42 cellular contexts compared by ENCODE assay signal in the genomic region with DNA sequence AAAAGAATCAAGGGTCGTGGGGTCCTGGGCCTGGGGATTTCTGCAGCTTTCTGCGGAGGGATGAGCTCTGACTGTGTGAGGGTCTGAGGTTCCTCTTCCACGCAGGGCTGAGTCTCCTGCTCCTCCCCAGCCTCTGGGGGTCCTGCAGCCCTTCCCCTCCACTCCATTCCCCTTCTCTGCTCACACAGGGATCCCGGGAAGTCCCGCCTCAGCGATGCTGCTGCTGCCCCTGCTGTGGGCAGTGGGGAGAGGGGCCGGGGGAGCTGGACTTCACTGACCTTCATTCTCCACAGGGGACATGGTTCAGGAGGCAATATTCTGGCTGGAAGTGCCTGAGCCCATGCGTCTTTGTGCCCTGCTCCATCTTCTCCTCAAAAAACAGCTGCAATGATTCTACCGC. TPM values are rescaled to one million over a fixed set of nuclear protein-coding genes. Genes with fewer than 3 reads are reported as not detected.
"Had no signal": no experiment of that assay in that cellular context is flagged by ENCODE, and none has a peak within 500 bp of the region (broad histone marks: within the 10 kb centered on the region; RNA-seq: fewer than 3 reads in every experiment).

No MANE protein-coding gene starts in this region.

- H3K4me1 Mint-ChIP-seq: activated naive CD4-positive, alpha-beta T cell treated with anti-CD3 and anti-CD28 coated beads, Interleukin-2, amount 50 U/mL, for 24 hours; activated T-helper 17 cell treated with anti-CD3 and anti-CD28 coated beads, Interleukin-2, amount 50 U/mL, for 72 hours; brain had no signal

- H3K27ac ChIP-seq: adrenal gland, ascending aorta, body of pancreas, brain microvascular endothelial cell, breast epithelium, cardiac muscle cell had no signal

- DNase-seq: activated effector memory CD4-positive, alpha-beta T cell treated with anti-CD3 and anti-CD28 coated beads, Interleukin-2, amount 50 U/mL, for 16 hours; activated effector memory CD4-positive, alpha-beta T cell treated with Interleukin-2 at 50 U/mL for 16 hours; activated gamma-delta T cell; activated gamma-delta T cell treated with Interleukin-2 at 50 U/mL for 16 hours; activated naive CD4-positive, alpha-beta T cell; activated naive CD4-positive, alpha-beta T cell treated with anti-CD3 and anti-CD28 coated beads for 36 hours; activated naive CD4-positive, alpha-beta T cell treated with anti-CD3 and anti-CD28 coated beads, Interleukin-2, amount 10 ng/mL, durations not matched to agents 7 days and 5 days; activated naive CD4-positive, alpha-beta T cell treated with anti-CD3 and anti-CD28 coated beads, Interleukin-2, amount 50 U/mL, for 16 hours; activated naive CD4-positive, alpha-beta T cell treated with Interleukin-2 at 50 U/mL for 16 hours; activated naive CD8-positive, alpha-beta T cell treated with anti-CD3 and anti-CD28 coated beads for 36 hours; activated naive CD8-positive, alpha-beta T cell treated with anti-CD3 and anti-CD28 coated beads, Interleukin-2, amount 10 ng/mL, durations not matched to agents 7 days and 5 days; activated naive CD8-positive, alpha-beta T cell treated with anti-CD3 and anti-CD28 coated beads, Interleukin-2, amount 50 U/mL, for 24 hours; activated T-cell treated with anti-CD3 and anti-CD28 coated beads for 4 hours; activated T-cell treated with anti-CD3 and anti-CD28 coated beads, Interleukin-2, amount 50 U/mL, for 1 hour; activated T-cell treated with anti-CD3 and anti-CD28 coated beads, Interleukin-2, amount 50 U/mL, for 24 hours; activated T-cell treated with anti-CD3 and anti-CD28 coated beads, Interleukin-2, amount 50 U/mL, for 4 hours; activated T-cell treated with anti-CD3 and anti-CD28 coated beads, Interleukin-2, amount 50 U/mL, for 48 hours; activated T-cell treated with anti-CD3 and anti-CD28 coated beads, Interleukin-2, amount 50 U/mL, for 72 hours; adrenal gland; amniotic stem cell; amygdala; anterior cingulate cortex; aorta; body of pancreas; brain microvascular endothelial cell; caudate nucleus; central memory CD4-positive, alpha-beta T cell had no signal

- H3K4me3 Mint-ChIP-seq: activated naive CD4-positive, alpha-beta T cell treated with anti-CD3 and anti-CD28 coated beads for 36 hours; activated naive CD4-positive, alpha-beta T cell treated with anti-CD3 and anti-CD28 coated beads, Interleukin-2, amount 10 ng/mL, durations not matched to agents 7 days and 5 days; activated naive CD4-positive, alpha-beta T cell treated with anti-CD3 and anti-CD28 coated beads, Interleukin-2, amount 50 U/mL, for 24 hours; activated naive CD8-positive, alpha-beta T cell; activated naive CD8-positive, alpha-beta T cell treated with anti-CD3 and anti-CD28 coated beads for 36 hours; activated naive CD8-positive, alpha-beta T cell treated with anti-CD3 and anti-CD28 coated beads, Interleukin-2, amount 10 ng/mL, durations not matched to agents 7 days and 5 days; activated naive CD8-positive, alpha-beta T cell treated with anti-CD3 and anti-CD28 coated beads, Interleukin-2, amount 50 U/mL, for 24 hours; activated T-cell treated with anti-CD3 and anti-CD28 coated beads, Interleukin-2, amount 50 U/mL, for 24 hours; activated T-cell treated with anti-CD3 and anti-CD28 coated beads, Interleukin-2, amount 50 U/mL, for 4 hours; activated T-cell treated with anti-CD3 and anti-CD28 coated beads, Interleukin-2, amount 50 U/mL, for 72 hours; activated T-helper 1 cell treated with anti-CD3 and anti-CD28 coated beads, Interleukin-12 subunit alpha, Interleukin-12 subunit beta, Interleukin-2, Interleukin-4 antibody, amounts not matched to agents 30 ng/mL and 10 ng/mL and 1 ng/mL, durations not matched to agents 14 hours and 24 hours and 36 hours; activated T-helper 17 cell treated with anti-CD3 and anti-CD28 coated beads, Interleukin-2, amount 50 U/mL, for 72 hours; brain; central memory CD8-positive, alpha-beta T cell had no signal

- H3K27ac Mint-ChIP-seq: activated naive CD4-positive, alpha-beta T cell treated with anti-CD3 and anti-CD28 coated beads for 36 hours; activated naive CD4-positive, alpha-beta T cell treated with anti-CD3 and anti-CD28 coated beads, Interleukin-2, amount 10 ng/mL, durations not matched to agents 7 days and 5 days; activated naive CD4-positive, alpha-beta T cell treated with anti-CD3 and anti-CD28 coated beads, Interleukin-2, amount 50 U/mL, for 24 hours; activated naive CD4-positive, alpha-beta T cell treated with anti-CD3 and anti-CD28 coated beads, Interleukin-2, amount 50 U/mL, for 72 hours; activated naive CD8-positive, alpha-beta T cell; activated naive CD8-positive, alpha-beta T cell treated with anti-CD3 and anti-CD28 coated beads for 36 hours; activated naive CD8-positive, alpha-beta T cell treated with anti-CD3 and anti-CD28 coated beads, Interleukin-2, amount 10 ng/mL, durations not matched to agents 7 days and 5 days; activated naive CD8-positive, alpha-beta T cell treated with anti-CD3 and anti-CD28 coated beads, Interleukin-2, amount 50 U/mL, for 24 hours; activated T-cell treated with anti-CD3 and anti-CD28 coated beads, Interleukin-2, amount 50 U/mL, for 24 hours; activated T-cell treated with anti-CD3 and anti-CD28 coated beads, Interleukin-2, amount 50 U/mL, for 72 hours; activated T-helper 1 cell treated with anti-CD3 and anti-CD28 coated beads, Interleukin-12 subunit alpha, Interleukin-12 subunit beta, Interleukin-2, Interleukin-4 antibody, amounts not matched to agents 30 ng/mL and 10 ng/mL and 1 ng/mL, durations not matched to agents 14 hours and 24 hours and 36 hours; activated T-helper 17 cell treated with anti-CD3 and anti-CD28 coated beads, Interleukin-2, amount 50 U/mL, for 72 hours; activated T-helper 2 cell treated with anti-CD3 and anti-CD28 coated beads, Interferon-gamma antibody, Interleukin-2, Interleukin-4, amounts not matched to agents 10 μg/mL and 5 μg/mL and 100 μg/mL, durations not matched to agents 14 hours and 24 hours and 36 hours; brain had no signal

- H3K4me1 ChIP-seq: adrenal gland, ascending aorta, body of pancreas, breast epithelium had no signal

- H3K9me3 Mint-ChIP-seq: activated naive CD4-positive, alpha-beta T cell treated with anti-CD3 and anti-CD28 coated beads for 36 hours; activated naive CD4-positive, alpha-beta T cell treated with anti-CD3 and anti-CD28 coated beads, Interleukin-2, amount 10 ng/mL, durations not matched to agents 7 days and 5 days; activated naive CD4-positive, alpha-beta T cell treated with anti-CD3 and anti-CD28 coated beads, Interleukin-2, amount 50 U/mL, for 24 hours; activated naive CD4-positive, alpha-beta T cell treated with anti-CD3 and anti-CD28 coated beads, Interleukin-2, amount 50 U/mL, for 72 hours; activated naive CD8-positive, alpha-beta T cell treated with anti-CD3 and anti-CD28 coated beads for 36 hours; activated naive CD8-positive, alpha-beta T cell treated with anti-CD3 and anti-CD28 coated beads, Interleukin-2, amount 10 ng/mL, durations not matched to agents 7 days and 5 days; activated naive CD8-positive, alpha-beta T cell treated with anti-CD3 and anti-CD28 coated beads, Interleukin-2, amount 50 U/mL, for 24 hours; activated T-cell treated with anti-CD3 and anti-CD28 coated beads, Interleukin-2, amount 50 U/mL, for 24 hours; activated T-cell treated with anti-CD3 and anti-CD28 coated beads, Interleukin-2, amount 50 U/mL, for 4 hours; activated T-cell treated with anti-CD3 and anti-CD28 coated beads, Interleukin-2, amount 50 U/mL, for 72 hours; activated T-helper 1 cell treated with anti-CD3 and anti-CD28 coated beads, Interleukin-12 subunit alpha, Interleukin-12 subunit beta, Interleukin-2, Interleukin-4 antibody, amounts not matched to agents 30 ng/mL and 10 ng/mL and 1 ng/mL, durations not matched to agents 14 hours and 24 hours and 36 hours; activated T-helper 17 cell treated with anti-CD3 and anti-CD28 coated beads, Interleukin-2, amount 50 U/mL, for 72 hours; activated T-helper 2 cell treated with anti-CD3 and anti-CD28 coated beads, Interferon-gamma antibody, Interleukin-2, Interleukin-4, amounts not matched to agents 10 μg/mL and 5 μg/mL and 100 μg/mL, durations not matched to agents 14 hours and 24 hours and 36 hours; central memory CD8-positive, alpha-beta T cell had no signal

- ATAC-seq: activated naive CD4-positive, alpha-beta T cell treated with anti-CD3 and anti-CD28 coated beads, Interleukin-2, amount 50 U/mL, for 72 hours; activated naive CD8-positive, alpha-beta T cell treated with anti-CD3 and anti-CD28 coated beads, Interleukin-2, amount 50 U/mL, for 24 hours; activated T-cell treated with anti-CD3 and anti-CD28 coated beads, Interleukin-2, amount 50 U/mL, for 4 hours; activated T-cell treated with anti-CD3 and anti-CD28 coated beads, Interleukin-2, amount 50 U/mL, for 72 hours; activated T-helper 17 cell treated with anti-CD3 and anti-CD28 coated beads, Interleukin-2, amount 50 U/mL, for 72 hours; body of pancreas had no signal

- H3K9me3 ChIP-seq: adrenal gland, ascending aorta, body of pancreas, breast epithelium had no signal

- H3K27me3 ChIP-seq: ascending aorta, body of pancreas, brain microvascular endothelial cell, cardiac muscle cell had no signal

- H3K36me3 ChIP-seq: adrenal gland, ascending aorta, brain microvascular endothelial cell, breast epithelium, cardiac muscle cell had no signal

- H3K36me3 Mint-ChIP-seq: activated naive CD4-positive, alpha-beta T cell treated with anti-CD3 and anti-CD28 coated beads, Interleukin-2, amount 10 ng/mL, durations not matched to agents 7 days and 5 days; activated naive CD4-positive, alpha-beta T cell treated with anti-CD3 and anti-CD28 coated beads, Interleukin-2, amount 50 U/mL, for 24 hours; activated naive CD4-positive, alpha-beta T cell treated with anti-CD3 and anti-CD28 coated beads, Interleukin-2, amount 50 U/mL, for 72 hours; activated naive CD8-positive, alpha-beta T cell; activated naive CD8-positive, alpha-beta T cell treated with anti-CD3 and anti-CD28 coated beads for 36 hours; activated naive CD8-positive, alpha-beta T cell treated with anti-CD3 and anti-CD28 coated beads, Interleukin-2, amount 10 ng/mL, durations not matched to agents 7 days and 5 days; brain had no signal

- H3K4me3 ChIP-seq: adrenal gland, ascending aorta, body of pancreas, breast epithelium, cardiac muscle cell had no signal

RNA-seq across cellular contexts. Expression of gene CD33, which starts 26.2 kb away (rescaled TPM):
- total RNA-seq: astrocyte, bronchial epithelial cell, cardiac muscle cell had no signal
- polyA plus RNA-seq: cardiac muscle cell had no signal

RNA-seq across cellular contexts. Expression of gene SIGLECL1, which starts 52.2 kb away (rescaled TPM):
- total RNA-seq: activated naive CD4-positive, alpha-beta T cell treated with anti-CD3 and anti-CD28 coated beads for 36 hours; activated naive CD4-positive, alpha-beta T cell treated with anti-CD3 and anti-CD28 coated beads, Interleukin-2, amount 50 U/mL, for 72 hours; activated naive CD8-positive, alpha-beta T cell treated with anti-CD3 and anti-CD28 coated beads for 36 hours; activated naive CD8-positive, alpha-beta T cell treated with anti-CD3 and anti-CD28 coated beads, Interleukin-2, amount 10 ng/mL, durations not matched to agents 7 days and 5 days; activated T-cell treated with anti-CD3 and anti-CD28 coated beads, Interleukin-2, amount 50 U/mL, for 4 hours; activated T-cell treated with anti-CD3 and anti-CD28 coated beads, Interleukin-2, amount 50 U/mL, for 72 hours; activated T-helper 1 cell treated with anti-CD3 and anti-CD28 coated beads, Interleukin-12 subunit alpha, Interleukin-12 subunit beta, Interleukin-2, Interleukin-4 antibody, amounts not matched to agents 30 ng/mL and 10 ng/mL and 1 ng/mL, durations not matched to agents 14 hours and 24 hours and 36 hours; activated T-helper 2 cell treated with anti-CD3 and anti-CD28 coated beads, Interferon-gamma antibody, Interleukin-2, Interleukin-4, amounts not matched to agents 10 μg/mL and 5 μg/mL and 100 μg/mL, durations not matched to agents 14 hours and 24 hours and 36 hours; aorta; ascending aorta; astrocyte; body of pancreas; breast epithelium; bronchial epithelial cell; cardiac muscle cell; cardiac septum had no signal
- polyA plus RNA-seq: adipose tissue, adrenal gland, aorta, cardiac muscle cell had no signal

RNA-seq across cellular contexts. Expression of gene SIGLEC7, which starts 56.5 kb away (rescaled TPM):
- total RNA-seq: activated naive CD4-positive, alpha-beta T cell treated with anti-CD3 and anti-CD28 coated beads for 36 hours; activated naive CD8-positive, alpha-beta T cell treated with anti-CD3 and anti-CD28 coated beads for 36 hours; activated T-cell treated with anti-CD3 and anti-CD28 coated beads, Interleukin-2, amount 50 U/mL, for 72 hours; activated T-helper 1 cell treated with anti-CD3 and anti-CD28 coated beads, Interleukin-12 subunit alpha, Interleukin-12 subunit beta, Interleukin-2, Interleukin-4 antibody, amounts not matched to agents 30 ng/mL and 10 ng/mL and 1 ng/mL, durations not matched to agents 14 hours and 24 hours and 36 hours; activated T-helper 17 cell treated with anti-CD3 and anti-CD28 coated beads, Interleukin-2, amount 50 U/mL, for 72 hours; activated T-helper 2 cell treated with anti-CD3 and anti-CD28 coated beads, Interferon-gamma antibody, Interleukin-2, Interleukin-4, amounts not matched to agents 10 μg/mL and 5 μg/mL and 100 μg/mL, durations not matched to agents 14 hours and 24 hours and 36 hours; astrocyte; body of pancreas; bronchial epithelial cell; cardiac muscle cell had no signal
- polyA plus RNA-seq: cardiac muscle cell had no signal
